9 cellular contexts compared by ENCODE assay signal in the genomic region with DNA sequence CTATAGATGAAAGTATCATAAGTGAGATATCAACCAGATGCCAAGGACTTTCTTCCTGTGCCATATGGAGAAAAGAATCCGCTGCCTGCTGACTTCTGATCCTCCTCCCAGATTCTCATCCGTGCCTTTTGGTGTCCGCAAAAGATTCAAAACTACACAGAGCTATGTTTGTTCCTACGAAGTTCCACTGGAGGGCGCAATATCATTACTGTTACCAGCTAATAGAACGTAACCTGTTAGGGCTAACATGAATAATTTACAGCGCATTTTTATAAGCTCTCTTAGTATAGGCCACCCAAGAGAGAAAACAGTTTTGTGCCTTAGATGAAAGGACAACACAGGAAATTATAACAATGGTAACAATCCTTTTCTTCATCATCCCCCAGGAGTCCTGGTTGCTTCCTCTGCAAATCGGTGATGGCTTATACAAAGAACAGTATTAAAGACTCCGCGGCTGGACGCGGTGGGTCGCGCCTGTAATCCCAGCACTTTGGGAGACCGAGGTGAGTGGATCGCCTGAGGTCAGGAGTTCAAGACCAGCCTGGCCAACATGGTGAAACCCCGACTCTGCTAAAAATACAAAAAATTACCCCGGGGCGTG. TPM values are rescaled to one million over a fixed set of nuclear protein-coding genes. Genes with fewer than 3 reads are reported as not detected.
A peak's percentile ranks its signal among the peaks of the same experiment; 100 is the strongest.
DNase-seq lines count a peak whose midpoint lies in the region; ATAC-seq, FAIRE-seq and TF ChIP-seq lines count a peak whose summit lies in the region.
"Had no signal": no experiment of that assay in that cellular context is flagged by ENCODE, and none has a peak within 500 bp of the region (broad histone marks: within the 10 kb centered on the region; RNA-seq: fewer than 3 reads in every experiment).

No MANE protein-coding gene starts in this region.

- TF ChIP-seq CTCF in GM12865 (IDR thresholded peaks at IDR 0.05; ENCODE audit: insufficient read depth, low read depth, low read length, missing control alignments) (peak; percentile 33), H1 (IDR thresholded peaks at IDR 0.05; ENCODE audit: control extremely low read depth in 1 of 3, insufficient read depth in 1 of 3, low read depth in 1 of 3, low read length in 3 of 3) (peak in 2 of 3 experiments; percentile 40 to 64; a peak in 2 of 4 replicates)

- TF ChIP-seq RAD21 in H1 (IDR thresholded peaks at IDR 0.05 in 1 of 2, conservative IDR thresholded peaks at IDR 0.05 in 1 of 2; ENCODE audit: low read depth in 2 of 2, low read length in 2 of 2): peak; percentile 81 to 89

- H3K27me3 ChIP-seq in H1 (replicated peaks in 1 of 4; ENCODE audit: control insufficient read depth in 3 of 4, extremely low read depth in 1 of 4, insufficient read depth in 3 of 4, low read length in 3 of 4) (no peaks in the 10 kb centered on the region), neuronal stem cell (ENCODE audit: control insufficient read depth in 3 of 3, insufficient read depth in 3 of 3, low read depth in 1 of 3, low read length in 3 of 3) (peaks cover 0 to 6% (median 0%) of the 10 kb centered on the region in 3 experiments)

- WGBS in H1 (ENCODE audit: extremely low coverage in 1 of 2, insufficient coverage in 1 of 2, insufficient read length in 1 of 2, insufficient replicate concordance in 2 of 2, low coverage in 1 of 2, low lambda C conversion rate in 2 of 2, missing lambda C conversion rate in 1 of 2), 2 experiments: 31% methylated on average over 13 of the region's 19 CpGs; no CpG with 5 or more reads in 1 of the 2 experiments
- no CpG with 5 or more reads among the region's 19 CpGs for WGBS in neuronal stem cell (ENCODE audit: extremely low coverage in 2 of 2, insufficient read length in 2 of 2, insufficient replicate concordance in 1 of 2), 2 donors

- H2BK20ac ChIP-seq in H1 (ENCODE audit: low read length): no peak overlapping the region

- DNase-seq in AG20443 (ENCODE audit: low spot score) (peak; percentile 41), GM12865 (ENCODE audit: low read depth) (peak; percentile 35), NCI-H526 treated with DMSO at 0.1 percent for 48 hours (lab: John Stamatoyannopoulos, UW) (peak; percentile 15), H1 (ENCODE audit: low read depth in 1 of 2, low spot score in 2 of 2) (no peak), neuronal stem cell (ENCODE audit: low spot score) (peak; percentile 29)
- DNase-seq in stimulated activated naive CD4-positive, alpha-beta T cell treated with Interleukin-2 at 50 U/mL for 16 hours (lab: John Stamatoyannopoulos, UW): no peak

- H3K4me2 ChIP-seq in H1 (ENCODE audit: insufficient read depth in 1 of 2, low read depth in 2 of 2, low read length in 2 of 2): no peak overlapping the region
- no peak overlapping the region for H3K4me2 ChIP-seq in neuronal stem cell (ENCODE audit: insufficient read depth, low read length, poor library complexity, severe bottlenecking)

- H3K36me3 ChIP-seq in H1 (ENCODE audit: control insufficient read depth in 2 of 4, insufficient read depth in 4 of 4, low read length in 3 of 4) (no peaks in the 10 kb centered on the region), neuronal stem cell (replicated peaks in 1 of 2; ENCODE audit: control insufficient read depth in 2 of 2, insufficient read depth in 2 of 2, low read length in 2 of 2) (no peaks in the 10 kb centered on the region)

- CTCF ChIA-PET in H1 (lab: Charles Lee; ENCODE audit: partially characterized antibody): interaction anchor here (0.7 to 2.1 kb wide), 13 partner anchors 8 to 621 kb away, joined by 3 to 21 read pairs (median 3); a partner anchor contains a TSS

- H2AFZ ChIP-seq in H1 (ENCODE audit: low read length): no peak overlapping the region
- no peak overlapping the region for H2AFZ ChIP-seq in neuronal stem cell (ENCODE audit: low read length)

- no peak overlapping the region for H3K4me3 ChIP-seq in GM12865 (ENCODE audit: low read depth, low read length)
- H3K4me3 ChIP-seq in H1 (ENCODE audit: extremely low read depth in 1 of 4, insufficient read depth in 2 of 4, low read depth in 3 of 4, low read length in 4 of 4): no peak overlapping the region
- H3K4me3 ChIP-seq in neuronal stem cell (ENCODE audit: low read length in 2 of 2): no peak overlapping the region

- H3K4me1 ChIP-seq in H1 (replicated peaks in 1 of 4; ENCODE audit: control insufficient read depth in 3 of 4, insufficient read depth in 4 of 4, low read length in 3 of 4) (no peaks in the 10 kb centered on the region), neuronal stem cell (ENCODE audit: control insufficient read depth in 2 of 2, insufficient read depth in 1 of 2, low read depth in 1 of 2, low read length in 2 of 2) (no peaks in the 10 kb centered on the region)

- no peak overlapping the region for H4K5ac ChIP-seq in H1 (ENCODE audit: insufficient read length, low read depth, low read length)

- no peaks in the 10 kb centered on the region for H3K23me2 ChIP-seq in H1 (ENCODE audit: low read depth, low read length)

- H4K20me1 ChIP-seq in H1 (replicated peaks in 1 of 2; ENCODE audit: control insufficient read depth in 1 of 2, insufficient read depth in 2 of 2, low read length in 2 of 2): no peaks in the 10 kb centered on the region

- POLR2A ChIA-PET in H1 (lab: Charles Lee; ENCODE audit: partially characterized antibody): interaction anchor here (1.5 kb wide), 1 partner anchor 252 kb away, joined by 7 read pairs; a partner anchor contains a TSS

- no peak for ATAC-seq in GM21367 (IDR thresholded peaks at IDR 0.05; ENCODE audit: unreplicated experiment)
- no peak for ATAC-seq in GM21786 (IDR thresholded peaks at IDR 0.05; ENCODE audit: unreplicated experiment)

- no peak overlapping the region for H3K56ac ChIP-seq in H1 (replicated peaks; ENCODE audit: insufficient read length, low read depth, low read length)

- H4K8ac ChIP-seq in H1 (ENCODE audit: extremely low read depth, insufficient read depth, low read length) (no peak overlapping the region), neuronal stem cell (ENCODE audit: low read depth, low read length) (no peak overlapping the region)

- no peak overlapping the region for H3K4ac ChIP-seq in H1 (replicated peaks; ENCODE audit: insufficient read length, low read depth, low read length)
- H3K4ac ChIP-seq in neuronal stem cell (ENCODE audit: low read length): no peak overlapping the region

- H3K9me3 ChIP-seq in H1 (ENCODE audit: insufficient read depth in 2 of 2, low read depth in 1 of 2, low read length in 1 of 2) (peaks cover 0 to 8% of the 10 kb centered on the region in 2 experiments; a peak in 1 of 4 replicates), neuronal stem cell (replicated peaks in 1 of 2; ENCODE audit: control insufficient read depth in 2 of 2, insufficient read depth in 1 of 2, low read depth in 1 of 2, low read length in 2 of 2) (no peaks in the 10 kb centered on the region)

- peak; percentile 98 for FAIRE-seq in H1 (lab: Jason Lieb, UNC)

- H2BK120ac ChIP-seq in H1 (replicated peaks; ENCODE audit: low read depth, low read length) (no peak overlapping the region), neuronal stem cell (ENCODE audit: low read depth, low read length) (no peak overlapping the region)

- H3K18ac ChIP-seq in H1 (ENCODE audit: extremely low read depth, low read length) (no peak overlapping the region), neuronal stem cell (ENCODE audit: low read length) (no peak overlapping the region)

- no peak overlapping the region for H2AK5ac ChIP-seq in H1 (ENCODE audit: low read depth, low read length)
- H2AK5ac ChIP-seq in neuronal stem cell (ENCODE audit: low read depth, low read length): no peak overlapping the region

- no peak for TF ChIP-seq EP300 in H1 (IDR thresholded peaks at IDR 0.05; ENCODE audit: borderline replicate concordance in 1 of 2, low read depth in 2 of 2, low read length in 2 of 2)

- H3K9ac ChIP-seq in H1 (replicated peaks in 1 of 4; ENCODE audit: extremely low read depth in 1 of 4, low read depth in 3 of 4, low read length in 3 of 4) (no peak overlapping the region), neuronal stem cell (ENCODE audit: low read depth, low read length, poor library complexity) (no peak overlapping the region)

- H3K79me2 ChIP-seq in H1 (ENCODE audit: control insufficient read depth in 1 of 2, insufficient read depth in 2 of 2, low read length in 2 of 2): no peaks in the 10 kb centered on the region

- no peak overlapping the region for H2BK15ac ChIP-seq in H1 (ENCODE audit: low read length)
- no peak overlapping the region for H2BK15ac ChIP-seq in neuronal stem cell (ENCODE audit: low read length)

- no peak overlapping the region for H2BK12ac ChIP-seq in H1 (ENCODE audit: low read depth, low read length)
- no peak overlapping the region for H2BK12ac ChIP-seq in neuronal stem cell (ENCODE audit: low read length)

- no peaks in the 10 kb centered on the region for H3K79me1 ChIP-seq in H1 (ENCODE audit: low read depth, low read length)
- no peaks in the 10 kb centered on the region for H3K79me1 ChIP-seq in neuronal stem cell (ENCODE audit: low read depth, low read length)

- no peak overlapping the region for H2BK5ac ChIP-seq in H1 (ENCODE audit: low read depth, low read length)
- H2BK5ac ChIP-seq in neuronal stem cell (ENCODE audit: low read length): no peak overlapping the region

- H3K23ac ChIP-seq in H1 (ENCODE audit: insufficient read length) (no peak overlapping the region), neuronal stem cell (ENCODE audit: low read depth, low read length, poor library complexity) (no peak overlapping the region)

- H3K27ac ChIP-seq in H1 (ENCODE audit: low read depth, low read length): no peak overlapping the region
- H3K27ac ChIP-seq in neuronal stem cell (replicated peaks; ENCODE audit: low read length): no peak overlapping the region

- no peak for TF ChIP-seq POLR2A in H1 (IDR thresholded peaks at IDR 0.05; ENCODE audit: control extremely low read depth in 1 of 2, low read depth in 2 of 2, low read length in 2 of 2)

- H3K14ac ChIP-seq in H1 (ENCODE audit: insufficient read length) (no peak overlapping the region), neuronal stem cell (ENCODE audit: low read length) (no peak overlapping the region)

- no peak overlapping the region for H4K91ac ChIP-seq in H1 (replicated peaks; ENCODE audit: insufficient read length, low read length)
- no peak overlapping the region for H4K91ac ChIP-seq in neuronal stem cell (ENCODE audit: low read depth, low read length, poor library complexity)

RNA-seq across cellular contexts. Expression of a gene that starts 22.8 kb away (rescaled TPM):
- 5.0 and 5.2 TPM in 2 replicates for total RNA-seq in H1 (2021; fragmentation: NEBNext Ultra II Directional; extraction: Animal tissue kit (Norgen Biotek cat#: 25700))
- 11.3 and 15.6 TPM in 2 replicates for polyA plus RNA-seq in H1 (2011; rRNA removed)
- 10.5 TPM for polyA plus RNA-seq in H1 (2011; cell fraction: cytosol; rRNA removed)
- polyA plus RNA-seq in H1 (2011; cell fraction: nucleus; rRNA removed): 6.1 TPM
- polyA plus RNA-seq in H1 (2012, experiment 1 of 2): 3.9 to 5.4 TPM (median 5.1 TPM) in 4 replicates
- polyA plus RNA-seq in H1 (2012, experiment 2 of 2): 4.4 TPM
- polyA plus RNA-seq in H1 (2013, experiment 1 of 2): 2.7 TPM
- 2.9 TPM for polyA plus RNA-seq in H1 (2013, experiment 2 of 2)
- 5.6 and 7.3 TPM in 2 replicates for polyA minus RNA-seq in H1 (2011; rRNA and poly(A)+ RNA removed)
- 4.8 TPM for polyA minus RNA-seq in H1 (2011; cell fraction: cytosol; rRNA and poly(A)+ RNA removed)
- polyA minus RNA-seq in H1 (2011; cell fraction: nucleus; rRNA and poly(A)+ RNA removed): 3.4 TPM
- 4.8 TPM for polyA plus RNA-seq in neuronal stem cell (2013, experiment 1 of 2)
- polyA plus RNA-seq in neuronal stem cell (2013, experiment 2 of 2): 5.0 TPM
- polyA plus RNA-seq: urinary bladder had no signal

RNA-seq across cellular contexts. Expression of a gene that starts 41.1 kb away (rescaled TPM):
- total RNA-seq in H1 (2021; fragmentation: NEBNext Ultra II Directional; extraction: Animal tissue kit (Norgen Biotek cat#: 25700)): 2.9 and 3.2 TPM in 2 replicates
- polyA plus RNA-seq in H1 (2011; rRNA removed): 7.3 and 8.0 TPM in 2 replicates
- polyA plus RNA-seq in H1 (2011; cell fraction: cytosol; rRNA removed): 6.3 TPM
- polyA plus RNA-seq in H1 (2011; cell fraction: nucleus; rRNA removed): 3.0 TPM
- 2.9 to 3.9 TPM (median 3.4 TPM) in 4 replicates for polyA plus RNA-seq in H1 (2012, experiment 1 of 2)
- polyA plus RNA-seq in H1 (2012, experiment 2 of 2): 3.7 TPM
- 1.9 TPM for polyA plus RNA-seq in H1 (2013, experiment 1 of 2)
- polyA plus RNA-seq in H1 (2013, experiment 2 of 2): 1.6 TPM
- 2.8 and 3.5 TPM in 2 replicates for polyA minus RNA-seq in H1 (2011; rRNA and poly(A)+ RNA removed)
- polyA minus RNA-seq in H1 (2011; cell fraction: cytosol; rRNA and poly(A)+ RNA removed): 3.3 TPM
- 3.6 TPM for polyA minus RNA-seq in H1 (2011; cell fraction: nucleus; rRNA and poly(A)+ RNA removed)
- polyA plus RNA-seq in neuronal stem cell (2013, experiment 1 of 2): 0.29 TPM
- 0.21 TPM for polyA plus RNA-seq in neuronal stem cell (2013, experiment 2 of 2)
- total RNA-seq: urinary bladder had no signal
- polyA plus RNA-seq: urinary bladder had no signal

Comparison
In these comparisons a context has a peak if more than half of its experiments do, and no peak if none do; other contexts are left out.
1. DNase-seq: peak in AG20443 (single experiment), GM12865 (single experiment), NCI-H526 treated with DMSO at 0.1 percent for 48 hours (single experiment) and neuronal stem cell (single experiment); none in H1 (0 of 2) and stimulated activated naive CD4-positive, alpha-beta T cell treated with Interleukin-2 at 50 U/mL for 16 hours (single experiment).